2 cellular contexts compared by ENCODE assay signal in genomic region chr21:36461918-36462486, GRCh38.
TF ChIP-seq lines count a peak whose summit lies in the region.

No MANE protein-coding gene starts in this region.

TF ChIP-seq in liver, 16 proteins besides CTCF, POLR2A, EP300 and RAD21 (continued from another document):
- TF ChIP-seq JUND (IDR thresholded peaks at IDR 0.05) (peak in 1 of 2 donors; percentile 23), FOXA2 (IDR thresholded peaks at IDR 0.05) (peak; percentile 80), MAX (IDR thresholded peaks at IDR 0.05) (peak; percentile 99), EGR1 (IDR thresholded peaks at IDR 0.05; ENCODE audit: low read depth in 2 of 2) (no peak), SP1 (IDR thresholded peaks at IDR 0.05) (no peak), REST (IDR thresholded peaks at IDR 0.05) (no peak), ZBTB33 (IDR thresholded peaks at IDR 0.05) (no peak), HNF4G (IDR thresholded peaks at IDR 0.05) (no peak), FOXA1 (IDR thresholded peaks at IDR 0.05) (peak; percentile 53), ATF3 (IDR thresholded peaks at IDR 0.05) (no peak), HNF4A (conservative IDR thresholded peaks at IDR 0.05) (peak in 1 of 2 donors; percentile 41)
TF ChIP-seq in liver: peak in this region for 7.

TF ChIP-seq in HepG2, 621 proteins besides CTCF, POLR2A, EP300 and RAD21 (continued from another document):
- TF ChIP-seq PHF20 (CRISPR knock-in tag; IDR thresholded peaks at IDR 0.05) (no peak), THRA (CRISPR knock-in tag; IDR thresholded peaks at IDR 0.05; ENCODE audit: borderline replicate concordance) (no peak), NFKBIZ (CRISPR knock-in tag; IDR thresholded peaks at IDR 0.05) (no peak), SRF (IDR thresholded peaks at IDR 0.05; ENCODE audit: low read depth, low read length) (no peak), ZNF790 (CRISPR knock-in tag; IDR thresholded peaks at IDR 0.05; ENCODE audit: borderline replicate concordance) (no peak), ZNF12 (CRISPR knock-in tag; IDR thresholded peaks at IDR 0.05) (no peak), NCOA2 (CRISPR knock-in tag; IDR thresholded peaks at IDR 0.05) (no peak), SNRNP70 (IDR thresholded peaks at IDR 0.05; ENCODE audit: low read depth, low read length) (no peak), MXD3 (CRISPR knock-in tag; IDR thresholded peaks at IDR 0.05) (no peak), ZNF446 (CRISPR knock-in tag; IDR thresholded peaks at IDR 0.05) (no peak), ZFY (CRISPR knock-in tag; IDR thresholded peaks at IDR 0.05) (no peak)
